ENCODE assay signal across 28 cellular contexts in the genomic region with DNA sequence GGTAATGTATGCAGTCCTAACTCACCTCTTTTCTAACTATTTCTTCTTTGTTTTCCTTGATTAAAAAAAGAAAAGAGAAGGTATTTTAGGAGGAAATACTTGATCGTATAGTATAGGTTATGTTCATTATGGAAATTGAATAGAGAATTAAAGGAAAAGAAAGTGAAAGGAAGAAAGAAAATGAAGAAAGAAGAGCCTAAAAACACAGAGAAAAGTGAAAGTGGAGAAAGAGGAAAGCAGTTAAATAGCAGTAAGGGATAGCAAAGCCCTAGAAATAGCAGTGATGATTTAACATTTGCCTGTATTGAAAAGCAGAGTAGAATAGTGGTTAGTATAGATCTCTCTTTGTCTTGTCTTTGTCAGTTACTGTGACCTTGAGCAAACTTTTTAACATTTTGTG. TPM values are rescaled to one million over a fixed set of nuclear protein-coding genes. Genes with fewer than 3 reads are reported as not detected.
DNase-seq lines count a peak whose midpoint lies in the region; ATAC-seq and TF ChIP-seq lines count a peak whose summit lies in the region.
"Had no signal": no experiment of that assay in that cellular context is flagged by ENCODE, and none has a peak within 500 bp of the region (broad histone marks: within the 10 kb centered on the region; RNA-seq: fewer than 3 reads in every experiment).

No MANE protein-coding gene starts in this region.

- ATAC-seq in WTC11 = no peak
- no peak for ATAC-seq in naive thymus-derived CD8-positive, alpha-beta T cell
- no peak for ATAC-seq in GM19452 (IDR thresholded peaks at IDR 0.05; ENCODE audit: unreplicated experiment)
- no peak for ATAC-seq in GM18502 (IDR thresholded peaks at IDR 0.05; ENCODE audit: poor library complexity, unreplicated experiment)
- ATAC-seq: foreskin keratinocyte, heart right ventricle, left cardiac atrium had no signal

- H3K27me3 Mint-ChIP-seq in activated T-cell treated with anti-CD3 and anti-CD28 coated beads, Interleukin-2, amount 50 U/mL, for 24 hours = no peaks in the 10 kb centered on the region
- no peaks in the 10 kb centered on the region for H3K27me3 Mint-ChIP-seq in WTC11 (ENCODE audit: low read depth)
- H3K27me3 Mint-ChIP-seq in naive thymus-derived CD8-positive, alpha-beta T cell = no peaks in the 10 kb centered on the region

- H3K9me3 ChIP-seq in HEK293 (ENCODE audit: control insufficient read depth, insufficient read depth, low read depth, low read length) = no peaks in the 10 kb centered on the region
- H3K9me3 ChIP-seq: heart right ventricle, SK-N-SH, uterus had no signal

- H3K4me3 Mint-ChIP-seq in activated T-cell treated with anti-CD3 and anti-CD28 coated beads, Interleukin-2, amount 50 U/mL, for 24 hours = no peak overlapping the region
- no peak overlapping the region for H3K4me3 Mint-ChIP-seq in WTC11
- peak overlapping the region in 4 of 10 donors; percentile 0 to 53 (median 22) for H3K4me3 Mint-ChIP-seq in naive thymus-derived CD8-positive, alpha-beta T cell
- H3K4me3 Mint-ChIP-seq: brain had no signal

- no peaks in the 10 kb centered on the region for H3K9me3 Mint-ChIP-seq in activated T-cell treated with anti-CD3 and anti-CD28 coated beads, Interleukin-2, amount 50 U/mL, for 24 hours
- H3K9me3 Mint-ChIP-seq in WTC11 = no peaks in the 10 kb centered on the region
- no peaks in the 10 kb centered on the region for H3K9me3 Mint-ChIP-seq in naive thymus-derived CD8-positive, alpha-beta T cell
- H3K9me3 Mint-ChIP-seq: brain had no signal

- peaks cover 89% of the 10 kb centered on the region for H3K36me3 Mint-ChIP-seq in activated T-cell treated with anti-CD3 and anti-CD28 coated beads, Interleukin-2, amount 50 U/mL, for 24 hours (ENCODE audit: low read depth)
- no peaks in the 10 kb centered on the region for H3K36me3 Mint-ChIP-seq in WTC11
- peaks cover 30 to 73% (median 33%) of the 10 kb centered on the region in 3 donors for H3K36me3 Mint-ChIP-seq in naive thymus-derived CD8-positive, alpha-beta T cell

- DNase-seq in activated T-cell treated with anti-CD3 and anti-CD28 coated beads, Interleukin-2, amount 50 U/mL, for 24 hours = no peak
- no peak for DNase-seq in activated T-cell treated with anti-CD3 and anti-CD28 coated beads, Interleukin-2, amount 50 U/mL, for 48 hours
- no peak for DNase-seq in WTC11 (ENCODE audit: low spot score)
- no peak for DNase-seq in naive thymus-derived CD8-positive, alpha-beta T cell
- DNase-seq in stimulated activated CD4-positive, alpha-beta T cell treated with anti-CD3 and anti-CD28 coated beads, Interleukin-2, amount 100 ng/mL, for 24 hours = no peak
- DNase-seq: COR-L47; DMS79; effector CD8-positive, alpha-beta T cell; foreskin keratinocyte; H7; heart right ventricle; left cardiac atrium; NCI-H1105; NCI-H2029; NCI-H69; occipital lobe; retina; SK-N-SH; small intestine; stimulated activated CD4-positive, alpha-beta T cell treated with anti-CD3 and anti-CD28 coated beads, Interleukin-1b, Interleukin-23, amount 100 ng/mL, for 48 hours; T-helper 9 cell; uterus had no signal

- TF ChIP-seq CTCF in HEK293 (tag by site-specific recombination; IDR thresholded peaks at IDR 0.05) (no peak), WTC11 (IDR thresholded peaks at IDR 0.05) (no peak)

- H3K27ac Mint-ChIP-seq in activated T-cell treated with anti-CD3 and anti-CD28 coated beads, Interleukin-2, amount 50 U/mL, for 24 hours = peak overlapping the region; percentile 26
- H3K27ac Mint-ChIP-seq in WTC11 = peak overlapping the region; percentile 16; the same call in 1 of the 2 replicates
- peak overlapping the region in 7 of 10 donors; percentile 9 to 85 (median 27) for H3K27ac Mint-ChIP-seq in naive thymus-derived CD8-positive, alpha-beta T cell
- H3K27ac Mint-ChIP-seq: brain had no signal

- peaks cover 0 to 11% of the 10 kb centered on the region in 2 experiments; a peak in 2 of 3 replicates for H3K36me3 ChIP-seq in HEK293 (ENCODE audit: control insufficient read depth in 2 of 2, insufficient read depth in 1 of 2, low read length in 2 of 2)
- H3K36me3 ChIP-seq: uterus had no signal

- H3K4me3 ChIP-seq in HEK293 (ENCODE audit: low read depth, low read length) = no peak overlapping the region
- H3K4me3 ChIP-seq: BLaER1 treated with 17β-estradiol and CSF1 and Interleukin-3, amounts not matched to agents 10 nM and 100 nM; heart right ventricle; uterus had no signal

- POLR2A ChIA-PET in HEK293 (lab: Yijun Ruan, JAX) = no interaction called here
- POLR2A ChIA-PET in WTC11 (lab: Charles Lee) = no interaction called here
- POLR2A ChIA-PET in naive thymus-derived CD8-positive, alpha-beta T cell (lab: Charles Lee) = interaction anchor here (1.0 kb wide), 1 partner anchor 81 kb away, joined by 3 read pairs; no protein-coding TSS in a partner anchor

- peaks cover 36% of the 10 kb centered on the region for H3K4me1 Mint-ChIP-seq in activated T-cell treated with anti-CD3 and anti-CD28 coated beads, Interleukin-2, amount 50 U/mL, for 24 hours (ENCODE audit: low read depth)
- no peaks in the 10 kb centered on the region for H3K4me1 Mint-ChIP-seq in WTC11
- peaks cover 14 to 30% (median 21%) of the 10 kb centered on the region in 4 donors for H3K4me1 Mint-ChIP-seq in naive thymus-derived CD8-positive, alpha-beta T cell

- no peak overlapping the region for H3K27ac ChIP-seq in HEK293 (ENCODE audit: extremely low read depth, low read depth, low read length)
- H3K27ac ChIP-seq: BLaER1 treated with 17β-estradiol and CSF1 and Interleukin-3, amounts not matched to agents 10 nM and 100 nM; foreskin keratinocyte; heart right ventricle; HL-60; uterus had no signal

- CTCF ChIA-PET in HEK293 (lab: Yijun Ruan, JAX) (interaction anchor here (0.6 kb wide), 1 partner anchor 936 kb away, joined by 4 read pairs; no protein-coding TSS in a partner anchor), WTC11 (lab: Charles Lee) (no interaction called here)

- no peaks in the 10 kb centered on the region for H3K4me1 ChIP-seq in HEK293 (ENCODE audit: control insufficient read depth, insufficient read depth, low read length)
- H3K4me1 ChIP-seq: BLaER1 treated with 17β-estradiol and CSF1 and Interleukin-3, amounts not matched to agents 10 nM and 100 nM; uterus had no signal

TF ChIP-seq in HEK293, 187 proteins besides CTCF, POLR2A, EP300 and RAD21:
- TF ChIP-seq ZNF488 (tag by site-specific recombination; IDR thresholded peaks at IDR 0.05) (no peak), PRDM1 (tag by site-specific recombination; IDR thresholded peaks at IDR 0.05) (peak; percentile 91)

TF ChIP-seq in WTC11, 78 proteins besides CTCF, POLR2A, EP300 and RAD21 (continues in another document):
- TF ChIP-seq MAX (CRISPR knock-in tag; IDR thresholded peaks at IDR 0.05) (no peak), ZNF512 (CRISPR knock-in tag; IDR thresholded peaks at IDR 0.05; ENCODE audit: borderline replicate concordance) (no peak), FOXP4 (CRISPR knock-in tag; IDR thresholded peaks at IDR 0.05) (no peak), ZNF232 (CRISPR knock-in tag; IDR thresholded peaks at IDR 0.05) (no peak)

RNA-seq across cellular contexts. Expression of gene MRPL1, which starts 37.0 kb away (rescaled TPM):
- total RNA-seq in WTC11 (2021) = 24.3 to 27.9 TPM (median 25.7 TPM) in 3 replicates
- 10 to 100 TPM; 27.0 to 28.7 TPM for total RNA-seq in naive thymus-derived CD8-positive, alpha-beta T cell
- polyA plus RNA-seq in naive thymus-derived CD8-positive, alpha-beta T cell = 10 to 100 TPM; 35.6 to 37.9 (median 37.1) TPM
